ENCODE assay signal across 14 cellular contexts in genomic region chr3:16388850-16389411, GRCh38.
A peak's percentile ranks its signal among the peaks of the same experiment; 100 is the strongest.
DNase-seq lines count a peak whose midpoint lies in the region; ATAC-seq and TF ChIP-seq lines count a peak whose summit lies in the region.
"Had no signal": no experiment of that assay in that cellular context is flagged by ENCODE, and none has a peak within 500 bp of the region (broad histone marks: within the 10 kb centered on the region; RNA-seq: fewer than 3 reads in every experiment).

No MANE protein-coding gene starts in this region.

- no peaks in the 10 kb centered on the region for H3K9me2 ChIP-seq in hepatocyte (replicated peaks; ENCODE audit: insufficient read depth)

- no peaks in the 10 kb centered on the region for H3K79me2 ChIP-seq in hepatocyte

- no peaks in the 10 kb centered on the region for H3K27me3 Mint-ChIP-seq in activated T-cell treated with anti-CD3 and anti-CD28 coated beads, Interleukin-2, amount 50 U/mL, for 72 hours (ENCODE audit: low read depth)
- no peaks in the 10 kb centered on the region for H3K27me3 Mint-ChIP-seq in type B pancreatic cell
- H3K27me3 Mint-ChIP-seq: activated CD8-positive, alpha-beta memory T cell treated with anti-CD3 and anti-CD28 coated beads, Interleukin-2, amount 10 ng/mL, durations not matched to agents 7 days and 5 days had no signal

- WGBS in hepatocyte (ENCODE audit: low lambda C conversion rate, missing lambda C conversion rate): 40% methylated on average over 3 of the region's 3 CpGs

- peaks cover 36% of the 10 kb centered on the region for H3K4me1 Mint-ChIP-seq in activated T-cell treated with anti-CD3 and anti-CD28 coated beads, Interleukin-2, amount 50 U/mL, for 72 hours (ENCODE audit: low read depth)
- peaks cover 31% of the 10 kb centered on the region for H3K4me1 Mint-ChIP-seq in type B pancreatic cell (ENCODE audit: unreplicated experiment)

- no peaks in the 10 kb centered on the region for H3K9me3 ChIP-seq in hepatocyte (ENCODE audit: low read depth)
- H3K9me3 ChIP-seq: A549 had no signal

- ATAC-seq in activated T-cell treated with anti-CD3 and anti-CD28 coated beads, Interleukin-2, amount 50 U/mL, for 72 hours (replicated peaks in 1 of 2): no peak
- ATAC-seq: A549; activated CD8-positive, alpha-beta memory T cell treated with anti-CD3 and anti-CD28 coated beads, Interleukin-2, amount 10 ng/mL, durations not matched to agents 7 days and 5 days had no signal

- no peak overlapping the region for H3K4me2 ChIP-seq in hepatocyte
- H3K4me2 ChIP-seq: A549, neural progenitor cell had no signal

- DNase-seq in activated T-cell treated with anti-CD3 and anti-CD28 coated beads, Interleukin-2, amount 50 U/mL, for 72 hours: no peak
- no peak for DNase-seq in activated T-cell treated with anti-CD3 and anti-CD28 coated beads, Interleukin-2, amount 50 U/mL, for 1 hour
- DNase-seq in brain pericyte (ENCODE audit: low read depth, low spot score) (peak; percentile 33), hepatocyte (ENCODE audit: low spot score) (peak; percentile 16), type B pancreatic cell (ENCODE audit: extremely low spot score, unreplicated experiment) (no peak), GM13977 (ENCODE audit: low spot score) (no peak), NCI-H2107 (lab: John Stamatoyannopoulos, UW) (no peak)
- DNase-seq in activated CD4-positive, CD25-positive, alpha-beta regulatory T cell treated with anti-CD3 and anti-CD28 coated beads, Interleukin-2, amount 50 U/mL, for 72 hours: no peak
- DNase-seq: activated CD8-positive, alpha-beta memory T cell treated with anti-CD3 and anti-CD28 coated beads, Interleukin-2, amount 10 ng/mL, durations not matched to agents 7 days and 5 days; KBM-7; NCI-H1436 treated with DMSO at 0.1 percent for 48 hours; NK-92 treated with Interleukin-12 subunit alpha and Interleukin-12 subunit beta, amount 100 ng/mL, for 24 hours had no signal

- peak overlapping the region; percentile 26 for H3K27ac Mint-ChIP-seq in activated T-cell treated with anti-CD3 and anti-CD28 coated beads, Interleukin-2, amount 50 U/mL, for 72 hours
- H3K27ac Mint-ChIP-seq in type B pancreatic cell: no peak overlapping the region
- H3K27ac Mint-ChIP-seq: activated CD8-positive, alpha-beta memory T cell treated with anti-CD3 and anti-CD28 coated beads, Interleukin-2, amount 10 ng/mL, durations not matched to agents 7 days and 5 days; neural progenitor cell had no signal

- H4K20me1 ChIP-seq in hepatocyte (ENCODE audit: insufficient read depth, poor library complexity, severe bottlenecking): no peaks in the 10 kb centered on the region

- H3K4me3 Mint-ChIP-seq in activated T-cell treated with anti-CD3 and anti-CD28 coated beads, Interleukin-2, amount 50 U/mL, for 72 hours: no peak overlapping the region
- H3K4me3 Mint-ChIP-seq in type B pancreatic cell: peak overlapping the region; percentile 12
- H3K4me3 Mint-ChIP-seq: activated CD8-positive, alpha-beta memory T cell treated with anti-CD3 and anti-CD28 coated beads, Interleukin-2, amount 10 ng/mL, durations not matched to agents 7 days and 5 days; neural progenitor cell had no signal

- TF ChIP-seq CTCF in hepatocyte (IDR thresholded peaks at IDR 0.05; ENCODE audit: poor library complexity): no peak
- TF ChIP-seq CTCF in type B pancreatic cell (conservative IDR thresholded peaks at IDR 0.05): no peak
- no peak for TF ChIP-seq CTCF in GM13977 (IDR thresholded peaks at IDR 0.05; ENCODE audit: extremely low read depth, insufficient read depth, missing control alignments)

- H3K9me3 Mint-ChIP-seq in activated T-cell treated with anti-CD3 and anti-CD28 coated beads, Interleukin-2, amount 50 U/mL, for 72 hours: peaks cover 2 to 7% of the 10 kb centered on the region in 2 donors
- no peaks in the 10 kb centered on the region for H3K9me3 Mint-ChIP-seq in type B pancreatic cell
- H3K9me3 Mint-ChIP-seq: neural progenitor cell had no signal

- no peaks in the 10 kb centered on the region for H3K27me3 ChIP-seq in hepatocyte
- H3K27me3 ChIP-seq: neural progenitor cell had no signal

- H3K4me3 ChIP-seq in hepatocyte: no peak overlapping the region
- H3K4me3 ChIP-seq: A549, neural progenitor cell had no signal

- no peak overlapping the region for H2AFZ ChIP-seq in hepatocyte
- H2AFZ ChIP-seq: neural progenitor cell had no signal

- no peaks in the 10 kb centered on the region for H3K36me3 ChIP-seq in hepatocyte (replicated peaks; ENCODE audit: insufficient read depth, low read depth)
- H3K36me3 ChIP-seq: neural progenitor cell had no signal

- peaks cover 9 to 30% of the 10 kb centered on the region in 2 donors for H3K36me3 Mint-ChIP-seq in activated T-cell treated with anti-CD3 and anti-CD28 coated beads, Interleukin-2, amount 50 U/mL, for 72 hours (ENCODE audit: insufficient read depth in 2 of 2)
- H3K36me3 Mint-ChIP-seq in type B pancreatic cell: no peaks in the 10 kb centered on the region
- H3K36me3 Mint-ChIP-seq: neural progenitor cell had no signal

- peak overlapping the region; percentile 47 for H3K27ac ChIP-seq in hepatocyte
- H3K27ac ChIP-seq: A549, neural progenitor cell had no signal

- in situ Hi-C loops in GM13977 (cut with MboI; ENCODE audit: low pct_unique_long_range_greater_than_20kb, low sequenced_read_pairs, unreplicated experiment): no loop called here

- peaks cover 15% of the 10 kb centered on the region for H3K4me1 ChIP-seq in hepatocyte (ENCODE audit: insufficient read depth)
- H3K4me1 ChIP-seq: A549, neural progenitor cell had no signal

Comparison
In these comparisons a context has a peak if more than half of its experiments do, and no peak if none do; other contexts are left out.
1. DNase-seq: peak in brain pericyte (single experiment) and hepatocyte (single experiment); none in activated T-cell treated with anti-CD3 and anti-CD28 coated beads, Interleukin-2, amount 50 U/mL, for 72 hours (0 of 2), activated T-cell treated with anti-CD3 and anti-CD28 coated beads, Interleukin-2, amount 50 U/mL, for 1 hour (single experiment), type B pancreatic cell (single experiment), GM13977 (single experiment), NCI-H2107 (single experiment) and activated CD4-positive, CD25-positive, alpha-beta regulatory T cell treated with anti-CD3 and anti-CD28 coated beads, Interleukin-2, amount 50 U/mL, for 72 hours (single experiment).